17 cellular contexts compared by ENCODE assay signal in the genomic region with DNA sequence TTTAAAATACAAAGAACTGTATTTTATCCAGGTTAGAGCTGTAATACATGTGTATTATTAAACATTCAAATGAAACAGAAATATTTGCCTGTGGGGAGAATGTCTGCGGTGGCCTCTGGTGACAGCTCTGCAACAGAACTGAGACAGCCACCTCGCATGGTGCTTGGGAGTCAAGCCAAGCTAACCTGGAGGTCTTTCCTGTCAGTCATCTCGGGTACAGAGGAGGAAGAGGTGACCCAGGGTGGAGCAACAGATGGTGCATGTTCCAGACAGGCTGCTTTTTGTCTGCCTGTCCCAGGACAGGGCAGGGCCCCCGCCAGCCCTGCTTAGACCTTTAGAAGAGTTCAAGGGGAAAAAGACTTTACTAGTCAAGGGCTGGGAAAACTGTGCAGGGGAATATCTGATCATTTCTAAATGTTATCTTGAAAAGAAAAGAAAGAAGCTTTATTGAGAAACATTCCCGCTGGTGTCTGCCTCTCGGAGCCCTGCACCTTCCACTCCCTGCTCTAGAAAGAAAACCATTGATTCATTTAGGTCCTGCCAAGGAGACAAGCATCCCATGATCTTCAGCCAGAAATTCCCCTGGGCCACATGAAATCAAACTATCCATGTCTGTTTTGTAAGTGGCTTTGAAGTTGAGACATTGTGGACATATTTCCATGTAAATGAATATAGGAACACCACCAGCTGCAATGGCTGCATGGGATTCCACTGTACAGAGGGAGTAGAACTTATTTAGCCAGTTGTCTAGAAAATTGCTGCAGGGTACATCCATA. TPM values are rescaled to one million over a fixed set of nuclear protein-coding genes. Genes with fewer than 3 reads are reported as not detected.
DNase-seq lines count a peak whose midpoint lies in the region; ATAC-seq, FAIRE-seq and TF ChIP-seq lines count a peak whose summit lies in the region.
"Had no signal": no experiment of that assay in that cellular context is flagged by ENCODE, and none has a peak within 500 bp of the region (broad histone marks: within the 10 kb centered on the region; RNA-seq: fewer than 3 reads in every experiment).

No MANE protein-coding gene starts in this region.

- H3K27ac Mint-ChIP-seq in astrocyte (ENCODE audit: unreplicated experiment) (no peak overlapping the region), endodermal cell (no peak overlapping the region)
- H3K27ac Mint-ChIP-seq: activated CD4-positive, alpha-beta memory T cell treated with anti-CD3 and anti-CD28 coated beads for 36 hours; CD8-positive, alpha-beta memory T cell had no signal

- peak overlapping the region; percentile 9 for H3K4me3 Mint-ChIP-seq in astrocyte (ENCODE audit: unreplicated experiment)
- no peak overlapping the region for H3K4me3 Mint-ChIP-seq in endodermal cell
- H3K4me3 Mint-ChIP-seq: activated CD4-positive, alpha-beta memory T cell treated with anti-CD3 and anti-CD28 coated beads for 36 hours; CD8-positive, alpha-beta memory T cell had no signal

- H3K36me3 ChIP-seq in astrocyte (ENCODE audit: insufficient read depth, low read length) (no peaks in the 10 kb centered on the region), neuronal stem cell (replicated peaks in 1 of 2; ENCODE audit: control insufficient read depth in 2 of 2, insufficient read depth in 2 of 2, low read length in 2 of 2) (no peaks in the 10 kb centered on the region), endodermal cell (ENCODE audit: control insufficient read depth, insufficient read depth, low read length) (no peaks in the 10 kb centered on the region)
- H3K36me3 ChIP-seq: ascending aorta, pancreas, spleen had no signal

- H3K27me3 ChIP-seq in astrocyte (ENCODE audit: insufficient read depth, low read length) (no peaks in the 10 kb centered on the region), neuronal stem cell (ENCODE audit: control insufficient read depth in 3 of 3, insufficient read depth in 3 of 3, low read depth in 1 of 3, low read length in 3 of 3) (no peaks in the 10 kb centered on the region), endodermal cell (ENCODE audit: control insufficient read depth, insufficient read depth, low read length, poor library complexity, severe bottlenecking) (no peaks in the 10 kb centered on the region)
- H3K27me3 ChIP-seq: ascending aorta, foreskin keratinocyte, pancreas had no signal

- H3K27ac ChIP-seq in astrocyte (ENCODE audit: low read depth, low read length), result no peak overlapping the region
- H3K27ac ChIP-seq in neuronal stem cell (replicated peaks; ENCODE audit: low read length), result no peak overlapping the region
- H3K27ac ChIP-seq in endodermal cell (ENCODE audit: low read depth, low read length), result no peak overlapping the region
- H3K27ac ChIP-seq: ascending aorta, foreskin keratinocyte, spleen had no signal

- no peak overlapping the region for H4K91ac ChIP-seq in neuronal stem cell (ENCODE audit: low read depth, low read length, poor library complexity)

- peak; percentile 81 for ATAC-seq in GM18511 (IDR thresholded peaks at IDR 0.05; ENCODE audit: unreplicated experiment)
- peak; percentile 56 for ATAC-seq in HG02870 (IDR thresholded peaks at IDR 0.05; ENCODE audit: unreplicated experiment)
- no peak for ATAC-seq in sciatic nerve
- ATAC-seq: foreskin keratinocyte had no signal

- no peaks in the 10 kb centered on the region for H3K36me3 Mint-ChIP-seq in astrocyte (ENCODE audit: low read depth, unreplicated experiment)
- no peaks in the 10 kb centered on the region for H3K36me3 Mint-ChIP-seq in endodermal cell (ENCODE audit: low read depth)
- H3K36me3 Mint-ChIP-seq: activated CD4-positive, alpha-beta memory T cell treated with anti-CD3 and anti-CD28 coated beads for 36 hours; CD8-positive, alpha-beta memory T cell had no signal

- no peak overlapping the region for H4K8ac ChIP-seq in neuronal stem cell (ENCODE audit: low read depth, low read length)

- H3K9ac ChIP-seq in astrocyte (ENCODE audit: low read length), result no peak overlapping the region
- peak overlapping the region; percentile 47 for H3K9ac ChIP-seq in neuronal stem cell (ENCODE audit: low read depth, low read length, poor library complexity)
- H3K9ac ChIP-seq in endodermal cell (ENCODE audit: extremely low read depth, low read length, poor library complexity, severe bottlenecking), result no peak overlapping the region

- no peak overlapping the region for H2AK5ac ChIP-seq in neuronal stem cell (ENCODE audit: low read depth, low read length)

- H3K9me3 ChIP-seq in astrocyte (ENCODE audit: insufficient read depth, low read depth, low read length) (no peaks in the 10 kb centered on the region), neuronal stem cell (replicated peaks in 1 of 2; ENCODE audit: control insufficient read depth in 2 of 2, insufficient read depth in 1 of 2, low read depth in 1 of 2, low read length in 2 of 2) (no peaks in the 10 kb centered on the region), endodermal cell (ENCODE audit: control insufficient read depth, low read length) (no peaks in the 10 kb centered on the region)
- H3K9me3 ChIP-seq: ascending aorta, pancreas, spleen had no signal

- no peak overlapping the region for H3K18ac ChIP-seq in neuronal stem cell (ENCODE audit: low read length)

- H3K79me2 ChIP-seq in astrocyte (ENCODE audit: insufficient read depth, low read length), result no peaks in the 10 kb centered on the region

- no peak overlapping the region for H3K4me3 ChIP-seq in astrocyte (ENCODE audit: insufficient read depth, low read depth, low read length)
- no peak overlapping the region for H3K4me3 ChIP-seq in neuronal stem cell (ENCODE audit: low read length in 2 of 2)
- H3K4me3 ChIP-seq in endodermal cell (ENCODE audit: low read length), result no peak overlapping the region
- H3K4me3 ChIP-seq: ascending aorta, pancreas, spleen had no signal

- DNase-seq in astrocyte (ENCODE audit: low read depth), result no peak
- DNase-seq in neuronal stem cell (ENCODE audit: low spot score), result no peak
- no peak for DNase-seq in endodermal cell
- no peak for DNase-seq in NCI-H2029 (lab: John Stamatoyannopoulos, UW)
- no peak for DNase-seq in sciatic nerve (ENCODE audit: low spot score)
- DNase-seq: activated CD4-positive, alpha-beta memory T cell treated with anti-CD3 and anti-CD28 coated beads for 36 hours; CD8-positive, alpha-beta memory T cell; foreskin keratinocyte; mesendoderm; NCI-H1092; NCI-H510A treated with DMSO at 0.1 percent for 48 hours; spleen had no signal

- peaks cover 8% of the 10 kb centered on the region for H3K27me3 Mint-ChIP-seq in astrocyte (ENCODE audit: low read depth, unreplicated experiment)
- peaks cover 11% of the 10 kb centered on the region for H3K27me3 Mint-ChIP-seq in endodermal cell (ENCODE audit: insufficient read depth)

- no peak for TF ChIP-seq CTCF in astrocyte (IDR thresholded peaks at IDR 0.05; ENCODE audit: insufficient read depth, low read depth, low read length)
- no peak for TF ChIP-seq CTCF in endodermal cell (conservative IDR thresholded peaks at IDR 0.05)

- no peak overlapping the region for H3K4ac ChIP-seq in neuronal stem cell (ENCODE audit: low read length)

- H3K4me2 ChIP-seq in astrocyte (ENCODE audit: low read length) (no peak overlapping the region), neuronal stem cell (ENCODE audit: insufficient read depth, low read length, poor library complexity, severe bottlenecking) (no peak overlapping the region)

- no peak overlapping the region for H3K23ac ChIP-seq in neuronal stem cell (ENCODE audit: low read depth, low read length, poor library complexity)

- H3K14ac ChIP-seq in neuronal stem cell (ENCODE audit: low read length), result no peak overlapping the region

- no peak overlapping the region for H2BK15ac ChIP-seq in neuronal stem cell (ENCODE audit: low read length)

- H2BK12ac ChIP-seq in neuronal stem cell (ENCODE audit: low read length), result no peak overlapping the region

- H2AFZ ChIP-seq in astrocyte (ENCODE audit: low read depth, low read length), result no peak overlapping the region
- H2AFZ ChIP-seq in neuronal stem cell (ENCODE audit: low read length), result peak overlapping the region; percentile 37

- H3K4me1 Mint-ChIP-seq in astrocyte (ENCODE audit: low read depth, unreplicated experiment) (peaks cover 29% of the 10 kb centered on the region), endodermal cell (peaks cover 31% of the 10 kb centered on the region)
- H3K4me1 Mint-ChIP-seq: CD8-positive, alpha-beta memory T cell had no signal

- H3K4me1 ChIP-seq in astrocyte (ENCODE audit: insufficient read depth, low read length) (peaks cover 25% of the 10 kb centered on the region), neuronal stem cell (ENCODE audit: control insufficient read depth in 2 of 2, insufficient read depth in 1 of 2, low read depth in 1 of 2, low read length in 2 of 2) (peaks cover 16 to 26% of the 10 kb centered on the region in 2 donors), endodermal cell (ENCODE audit: control insufficient read depth, insufficient read depth, low read length) (peaks cover 14% of the 10 kb centered on the region)
- H3K4me1 ChIP-seq: foreskin keratinocyte, pancreas had no signal

- no peak overlapping the region for H2BK5ac ChIP-seq in neuronal stem cell (ENCODE audit: low read length)

- H4K20me1 ChIP-seq in astrocyte (ENCODE audit: insufficient read depth, low read length), result no peaks in the 10 kb centered on the region

- intact Hi-C loops in sciatic nerve (cut with DNase I), result loop anchor here (5.0 to 10.0 kb wide), 2 partner anchors 58 to 360 kb away; no protein-coding TSS in a partner anchor

- no peak overlapping the region for H2BK120ac ChIP-seq in neuronal stem cell (ENCODE audit: low read depth, low read length)

- no peaks in the 10 kb centered on the region for H3K79me1 ChIP-seq in neuronal stem cell (ENCODE audit: low read depth, low read length)

- H3K9me3 Mint-ChIP-seq in astrocyte (ENCODE audit: unreplicated experiment) (no peaks in the 10 kb centered on the region), endodermal cell (no peaks in the 10 kb centered on the region)
- H3K9me3 Mint-ChIP-seq: activated CD4-positive, alpha-beta memory T cell treated with anti-CD3 and anti-CD28 coated beads for 36 hours; CD8-positive, alpha-beta memory T cell had no signal

- FAIRE-seq in astrocyte (lab: Jason Lieb, UNC), result no peak
- FAIRE-seq: G401.6, pancreas had no signal

- WGBS in neuronal stem cell (ENCODE audit: extremely low coverage in 2 of 2, insufficient read length in 2 of 2, insufficient replicate concordance in 1 of 2), 2 donors, result no CpG with 5 or more reads among the region's 6 CpGs
- 90 to 95% methylated on average over 3 to 6 of the region's 6 CpGs for whole genome bisulfite sequencing in endodermal cell (ENCODE audit: insufficient coverage in 1 of 2, insufficient read length in 1 of 2), 2 experiments

RNA-seq across cellular contexts. Expression of a gene that starts 5.5 kb away (rescaled TPM):
- total RNA-seq in astrocyte, result not detected in 2 replicates
- polyA plus RNA-seq in neuronal stem cell (2013, experiment 1 of 2), result 0.03 TPM
- polyA plus RNA-seq in neuronal stem cell (2013, experiment 2 of 2), result 0.11 TPM
- total RNA-seq in endodermal cell, result under 1 TPM; 0.15 to 0.55 TPM
- 0.28 TPM for polyA plus RNA-seq in endodermal cell (2013, experiment 1 of 2)
- not detected for polyA plus RNA-seq in endodermal cell (2013, experiment 2 of 2)
- total RNA-seq in sciatic nerve, result not detected
- total RNA-seq: activated CD4-positive, alpha-beta memory T cell treated with anti-CD3 and anti-CD28 coated beads for 36 hours; ascending aorta; CD8-positive, alpha-beta memory T cell had no signal
- polyA plus RNA-seq: CD8-positive, alpha-beta memory T cell had no signal
